13 cellular contexts compared by ENCODE assay signal in genomic region chr13:95185311-95185710, GRCh38.
DNase-seq lines count a peak whose midpoint lies in the region; ATAC-seq, FAIRE-seq and TF ChIP-seq lines count a peak whose summit lies in the region.
"Had no signal": no experiment of that assay in that cellular context is flagged by ENCODE, and none has a peak within 500 bp of the region (broad histone marks: within the 10 kb centered on the region; RNA-seq: fewer than 3 reads in every experiment).

No MANE protein-coding gene starts in this region.

- H3K27ac Mint-ChIP-seq in activated T-cell treated with anti-CD3 and anti-CD28 coated beads, Interleukin-2, amount 50 U/mL, for 72 hours, result peak overlapping the region; percentile 93
- H3K27ac Mint-ChIP-seq in activated naive CD4-positive, alpha-beta T cell treated with anti-CD3 and anti-CD28 coated beads, Interleukin-2, amount 50 U/mL, for 72 hours, result peak overlapping the region; percentile 75 to 82
- H3K27ac Mint-ChIP-seq in stimulated activated effector memory CD8-positive, alpha-beta T cell treated with anti-CD3 and anti-CD28 coated beads, Interleukin-12 subunit alpha, Interleukin-12 subunit beta, amount 100 ng/mL, for 72 hours, result peak overlapping the region; percentile 82
- no peak overlapping the region for H3K27ac Mint-ChIP-seq in endodermal cell

- H3K36me3 ChIP-seq in endodermal cell (ENCODE audit: control insufficient read depth, insufficient read depth, low read length), result peaks cover 56% of the 10 kb centered on the region

- H3K4me1 Mint-ChIP-seq in activated T-cell treated with anti-CD3 and anti-CD28 coated beads, Interleukin-2, amount 50 U/mL, for 72 hours (ENCODE audit: low read depth), result peaks cover 58% of the 10 kb centered on the region
- H3K4me1 Mint-ChIP-seq in stimulated activated effector memory CD8-positive, alpha-beta T cell treated with anti-CD3 and anti-CD28 coated beads, Interleukin-12 subunit alpha, Interleukin-12 subunit beta, amount 100 ng/mL, for 72 hours, result peaks cover 37% of the 10 kb centered on the region
- peaks cover 9% of the 10 kb centered on the region for H3K4me1 Mint-ChIP-seq in endodermal cell

- peaks cover 4% of the 10 kb centered on the region in 2 donors for H3K36me3 Mint-ChIP-seq in activated T-cell treated with anti-CD3 and anti-CD28 coated beads, Interleukin-2, amount 50 U/mL, for 72 hours (ENCODE audit: insufficient read depth in 2 of 2)
- peaks cover 23 to 42% of the 10 kb centered on the region in 2 donors for H3K36me3 Mint-ChIP-seq in activated naive CD4-positive, alpha-beta T cell treated with anti-CD3 and anti-CD28 coated beads, Interleukin-2, amount 50 U/mL, for 72 hours
- H3K36me3 Mint-ChIP-seq in stimulated activated effector memory CD8-positive, alpha-beta T cell treated with anti-CD3 and anti-CD28 coated beads, Interleukin-12 subunit alpha, Interleukin-12 subunit beta, amount 100 ng/mL, for 72 hours, result no peaks in the 10 kb centered on the region
- H3K36me3 Mint-ChIP-seq in endodermal cell (ENCODE audit: low read depth), result peaks cover 65% of the 10 kb centered on the region

- intact Hi-C loops in left ventricle myocardium superior (cut with micrococcal nuclease), result loop anchor here (5.0 kb wide), 1 partner anchor 217 kb away; no protein-coding TSS in a partner anchor

- WGBS in endodermal cell (ENCODE audit: insufficient coverage in 1 of 2, insufficient read length in 1 of 2), 2 experiments, result 90 to 100% methylated on average over 1 to 3 of the region's 3 CpGs

- no peaks in the 10 kb centered on the region for H3K27me3 ChIP-seq in endodermal cell (ENCODE audit: control insufficient read depth, insufficient read depth, low read length, poor library complexity, severe bottlenecking)

- TF ChIP-seq POLR2A in H54 (IDR thresholded peaks at IDR 0.05; ENCODE audit: low read depth, low read length), result no peak

- no peaks in the 10 kb centered on the region for H3K27me3 Mint-ChIP-seq in activated T-cell treated with anti-CD3 and anti-CD28 coated beads, Interleukin-2, amount 50 U/mL, for 72 hours (ENCODE audit: low read depth)
- H3K27me3 Mint-ChIP-seq in endodermal cell (ENCODE audit: insufficient read depth), result no peaks in the 10 kb centered on the region

- no peak for DNase-seq in activated T-cell treated with anti-CD3 and anti-CD28 coated beads, Interleukin-2, amount 50 U/mL, for 72 hours
- DNase-seq in activated T-cell treated with anti-CD3 and anti-CD28 coated beads for 4 hours, result no peak
- peak; percentile 13 for DNase-seq in NCI-H2081 treated with DMSO at 0.1 percent for 48 hours (lab: John Stamatoyannopoulos, UW)
- DNase-seq in activated naive CD4-positive, alpha-beta T cell treated with anti-CD3 and anti-CD28 coated beads, Interleukin-2, amount 50 U/mL, for 72 hours (ENCODE audit: low spot score in 2 of 2), result no peak
- no peak for DNase-seq in stimulated activated effector memory CD8-positive, alpha-beta T cell treated with anti-CD3 and anti-CD28 coated beads, Interleukin-12 subunit alpha, Interleukin-12 subunit beta, amount 100 ng/mL, for 72 hours (ENCODE audit: low spot score in 2 of 2)
- DNase-seq in endodermal cell, result no peak
- DNase-seq in H54 (ENCODE audit: insufficient read length, low spot score), result no peak
- DNase-seq in left ventricle myocardium superior, result no peak
- DNase-seq: left cardiac atrium, NCI-H2171 treated with DMSO at 0.1 percent for 48 hours, SHP77 treated with DMSO at 0.1 percent for 48 hours had no signal

- peak overlapping the region; percentile 65 to 70 for H3K4me3 Mint-ChIP-seq in activated T-cell treated with anti-CD3 and anti-CD28 coated beads, Interleukin-2, amount 50 U/mL, for 72 hours
- H3K4me3 Mint-ChIP-seq in stimulated activated effector memory CD8-positive, alpha-beta T cell treated with anti-CD3 and anti-CD28 coated beads, Interleukin-12 subunit alpha, Interleukin-12 subunit beta, amount 100 ng/mL, for 72 hours, result peak overlapping the region; percentile 43
- no peak overlapping the region for H3K4me3 Mint-ChIP-seq in endodermal cell

- H3K9me3 ChIP-seq in endodermal cell (ENCODE audit: control insufficient read depth, low read length), result peaks cover 7% of the 10 kb centered on the region

- H3K9ac ChIP-seq in endodermal cell (ENCODE audit: extremely low read depth, low read length, poor library complexity, severe bottlenecking), result no peak overlapping the region

- no peak for TF ChIP-seq CTCF in endodermal cell (conservative IDR thresholded peaks at IDR 0.05)

- no peak overlapping the region for H3K4me3 ChIP-seq in endodermal cell (ENCODE audit: low read length)
- H3K4me3 ChIP-seq: smooth muscle cell had no signal

- ATAC-seq in activated T-cell treated with anti-CD3 and anti-CD28 coated beads, Interleukin-2, amount 50 U/mL, for 72 hours (replicated peaks in 1 of 2), result no peak
- peak in 1 of 2 donors; percentile 25 for ATAC-seq in activated naive CD4-positive, alpha-beta T cell treated with anti-CD3 and anti-CD28 coated beads, Interleukin-2, amount 50 U/mL, for 72 hours
- ATAC-seq in stimulated activated effector memory CD8-positive, alpha-beta T cell treated with anti-CD3 and anti-CD28 coated beads, Interleukin-12 subunit alpha, Interleukin-12 subunit beta, amount 100 ng/mL, for 72 hours, result no peak
- no peak for ATAC-seq in left ventricle myocardium superior
- ATAC-seq: HCT116, left cardiac atrium had no signal

- no peak overlapping the region for H3K27ac ChIP-seq in endodermal cell (ENCODE audit: low read depth, low read length)

- peaks cover 0 to 2% of the 10 kb centered on the region in 2 donors for H3K9me3 Mint-ChIP-seq in activated T-cell treated with anti-CD3 and anti-CD28 coated beads, Interleukin-2, amount 50 U/mL, for 72 hours
- peaks cover 3 to 15% of the 10 kb centered on the region in 2 donors for H3K9me3 Mint-ChIP-seq in activated naive CD4-positive, alpha-beta T cell treated with anti-CD3 and anti-CD28 coated beads, Interleukin-2, amount 50 U/mL, for 72 hours
- no peaks in the 10 kb centered on the region for H3K9me3 Mint-ChIP-seq in stimulated activated effector memory CD8-positive, alpha-beta T cell treated with anti-CD3 and anti-CD28 coated beads, Interleukin-12 subunit alpha, Interleukin-12 subunit beta, amount 100 ng/mL, for 72 hours
- no peaks in the 10 kb centered on the region for H3K9me3 Mint-ChIP-seq in endodermal cell

- FAIRE-seq in H54 (lab: Jason Lieb, UNC), result no peak

- peaks cover 6% of the 10 kb centered on the region for H3K4me1 ChIP-seq in endodermal cell (ENCODE audit: control insufficient read depth, insufficient read depth, low read length)
